8 cellular contexts compared by ENCODE assay signal in genomic region chr14:72894623-72895378, GRCh38. TPM values are rescaled to one million over a fixed set of nuclear protein-coding genes. Genes with fewer than 3 reads are reported as not detected.
DNase-seq lines count a peak whose midpoint lies in the region; ATAC-seq and FAIRE-seq lines count a peak whose summit lies in the region.

No MANE protein-coding gene starts in this region.

- WGBS in mesendoderm (ENCODE audit: extremely low coverage, insufficient coverage, low lambda C conversion rate) = no CpG with 5 or more reads among the region's 25 CpGs
- 10% methylated on average over 25 of the region's 25 CpGs for WGBS in urinary bladder

- peak overlapping the region; percentile 48 for H3K9ac ChIP-seq in mesendoderm (ENCODE audit: low read length)

- no peak overlapping the region for H3K4ac ChIP-seq in mesendoderm (ENCODE audit: low read depth, low read length)

- no peak overlapping the region for H3K23ac ChIP-seq in mesendoderm (ENCODE audit: low read length)

- ATAC-seq in GM18870 (IDR thresholded peaks at IDR 0.05; ENCODE audit: unreplicated experiment) (no peak), HG02840 (IDR thresholded peaks at IDR 0.05; ENCODE audit: low FRiP score, unreplicated experiment) (no peak)

- no peak overlapping the region for H2BK15ac ChIP-seq in mesendoderm (replicated peaks; ENCODE audit: low read depth)

- H3K36me3 ChIP-seq in mesendoderm (ENCODE audit: control insufficient read depth, insufficient read depth, low read length) (no peaks in the 10 kb centered on the region), urinary bladder (ENCODE audit: insufficient read depth) (no peaks in the 10 kb centered on the region)

- no peak overlapping the region for H2BK120ac ChIP-seq in mesendoderm (ENCODE audit: low read depth, low read length)

- H3K56ac ChIP-seq in mesendoderm (ENCODE audit: low read length) = peak overlapping the region; percentile 26

- H3K4me1 ChIP-seq in mesendoderm (ENCODE audit: control insufficient read depth, low read depth, low read length) (peaks cover 3% of the 10 kb centered on the region), urinary bladder (ENCODE audit: insufficient read depth) (no peaks in the 10 kb centered on the region)

- peak overlapping the region; percentile 77 for H3K4me3 ChIP-seq in mesendoderm (ENCODE audit: low read length)
- H3K4me3 ChIP-seq in urinary bladder (ENCODE audit: low read depth, low read length) = peak overlapping the region; percentile 65

- H4K8ac ChIP-seq in mesendoderm (ENCODE audit: low read depth, low read length) = no peak overlapping the region

- H3K4me2 ChIP-seq in mesendoderm (ENCODE audit: low read length) = peak overlapping the region; percentile 98

- peak; percentile 8 for FAIRE-seq in GM19239 (lab: Jason Lieb, UNC)

- no peaks in the 10 kb centered on the region for H3K79me1 ChIP-seq in mesendoderm (ENCODE audit: low read length)

- no peak overlapping the region for H3K18ac ChIP-seq in mesendoderm (ENCODE audit: low read length)

- H2AK5ac ChIP-seq in mesendoderm (ENCODE audit: low read length) = no peak overlapping the region

- H3K27ac ChIP-seq in mesendoderm (ENCODE audit: low read depth, low read length) = no peak overlapping the region
- no peak overlapping the region for H3K27ac ChIP-seq in urinary bladder (ENCODE audit: low read depth)

- H2BK5ac ChIP-seq in mesendoderm (ENCODE audit: low read length) = no peak overlapping the region

- no peaks in the 10 kb centered on the region for H3K79me2 ChIP-seq in mesendoderm (ENCODE audit: control insufficient read depth, insufficient read depth, low read length)

- DNase-seq in GM19239 (ENCODE audit: insufficient read length, low spot score) (no peak), RKO (ENCODE audit: low spot score) (peak; percentile 36), dermis blood vessel endothelial cell (peak; percentile 48), mesendoderm (peak; percentile 85), epidermal melanocyte (ENCODE audit: insufficient read length, low spot score) (no peak)

- H4K5ac ChIP-seq in mesendoderm (ENCODE audit: low read length) = no peak overlapping the region

- peaks cover 25% of the 10 kb centered on the region for H3K27me3 ChIP-seq in mesendoderm (ENCODE audit: insufficient read depth, low read length, poor library complexity)

RNA-seq across cellular contexts. Expression of gene DPF3, which starts 0.9 kb away (rescaled TPM):
- 1.4 and 2.9 TPM in 2 replicates for total RNA-seq in dermis blood vessel endothelial cell
- polyA plus RNA-seq in mesendoderm (2013, experiment 1 of 2) = 0.15 TPM
- 0.10 TPM for polyA plus RNA-seq in mesendoderm (2013, experiment 2 of 2)
- total RNA-seq in urinary bladder = 2.2 TPM
- polyA plus RNA-seq in urinary bladder = 0.71 TPM

RNA-seq across cellular contexts. Expression of gene DCAF4, which starts 31.5 kb away (rescaled TPM):
- total RNA-seq in dermis blood vessel endothelial cell (6.6 and 9.0 TPM in 2 replicates), urinary bladder (5.9 TPM)
- polyA plus RNA-seq in mesendoderm (2013, experiment 1 of 2) = 32.2 TPM
- 31.6 TPM for polyA plus RNA-seq in mesendoderm (2013, experiment 2 of 2)
- 16.6 TPM for polyA plus RNA-seq in urinary bladder

Comparison
In these comparisons a context has a peak if more than half of its experiments do, and no peak if none do; other contexts are left out.
1. DNase-seq: peak in RKO (single experiment), dermis blood vessel endothelial cell (single experiment) and mesendoderm (single experiment); none in GM19239 (single experiment) and epidermal melanocyte (single experiment).